14 cellular contexts compared by ENCODE assay signal in the genomic region with DNA sequence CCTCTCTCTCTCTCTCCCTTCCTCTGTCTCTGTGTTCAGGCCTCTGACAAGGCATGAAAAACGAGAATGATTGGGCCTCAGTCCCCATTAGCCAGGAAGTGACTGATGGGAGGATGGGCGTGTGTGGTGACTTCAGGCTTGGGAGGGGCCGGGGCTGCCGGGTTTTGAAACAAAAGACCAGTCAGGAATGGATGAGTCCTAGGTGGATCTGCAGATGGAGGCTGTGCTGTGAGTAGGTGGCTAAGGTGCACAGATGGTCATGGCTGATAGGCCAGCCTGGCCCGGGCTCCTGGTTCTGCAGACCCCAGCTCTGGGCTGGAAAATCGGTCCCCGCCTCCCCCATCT.
DNase-seq lines count a peak whose midpoint lies in the region; ATAC-seq and TF ChIP-seq lines count a peak whose summit lies in the region.
"Had no signal": no experiment of that assay in that cellular context is flagged by ENCODE, and none has a peak within 500 bp of the region (broad histone marks: within the 10 kb centered on the region; RNA-seq: fewer than 3 reads in every experiment).

No MANE protein-coding gene starts in this region.

- no peak for TF ChIP-seq CTCF in H9 (conservative IDR thresholded peaks at IDR 0.05)

- H3K27me3 Mint-ChIP-seq in H9 (ENCODE audit: low read depth), result peaks cover 10% of the 10 kb centered on the region
- H3K27me3 Mint-ChIP-seq in immature natural killer cell (ENCODE audit: low read depth in 3 of 3), result peaks cover 5 to 8% (median 5%) of the 10 kb centered on the region in 3 donors
- H3K27me3 Mint-ChIP-seq in activated T-helper 2 cell treated with anti-CD3 and anti-CD28 coated beads, Interferon-gamma antibody, Interleukin-2, Interleukin-4, amounts not matched to agents 10 μg/mL and 5 μg/mL and 100 μg/mL, durations not matched to agents 14 hours and 24 hours and 36 hours (ENCODE audit: low read depth), result peaks cover 20% of the 10 kb centered on the region
- peaks cover 28 to 33% of the 10 kb centered on the region in 2 donors for H3K27me3 Mint-ChIP-seq in CD8-positive, alpha-beta memory T cell

- H3K4me3 Mint-ChIP-seq in H9 (peak overlapping the region in 1 of 2 experiments; percentile 22; a peak in 1 of 5 replicates), immature natural killer cell (no peak overlapping the region)
- H3K4me3 Mint-ChIP-seq in activated T-helper 2 cell treated with anti-CD3 and anti-CD28 coated beads, Interferon-gamma antibody, Interleukin-2, Interleukin-4, amounts not matched to agents 10 μg/mL and 5 μg/mL and 100 μg/mL, durations not matched to agents 14 hours and 24 hours and 36 hours (ENCODE audit: low read depth), result no peak overlapping the region
- H3K4me3 Mint-ChIP-seq in CD8-positive, alpha-beta memory T cell, result no peak overlapping the region
- H3K4me3 Mint-ChIP-seq: activated naive CD8-positive, alpha-beta T cell treated with anti-CD3 and anti-CD28 coated beads, Interleukin-2, amount 10 ng/mL, durations not matched to agents 7 days and 5 days; CD4-positive, alpha-beta T cell; stimulated activated memory B cell treated with anti-CD40 and anti-IgM and Interleukin-4, amounts not matched to agents 10 μg/mL and 1 μg/mL and 100 μg/mL, for 72 hours had no signal

- H2BK12ac ChIP-seq in H9 (ENCODE audit: insufficient read length, low read depth, low read length), result no peak overlapping the region

- H3K14ac ChIP-seq in H9 (ENCODE audit: insufficient read depth, low read length), result no peak overlapping the region

- H3K18ac ChIP-seq in H9 (ENCODE audit: insufficient read length, low read depth, low read length), result no peak overlapping the region

- H4K5ac ChIP-seq in H9 (ENCODE audit: insufficient read length, low read depth, low read length), result no peak overlapping the region

- no peak overlapping the region for H2AK5ac ChIP-seq in H9 (ENCODE audit: insufficient read length, low read length)

- no peak overlapping the region for H2BK5ac ChIP-seq in H9 (ENCODE audit: insufficient read length, low read length)

- H3K79me1 ChIP-seq in H9 (ENCODE audit: insufficient read depth, low read depth, low read length, poor library complexity, severe bottlenecking), result no peaks in the 10 kb centered on the region

- peaks cover 4 to 35% (median 27%) of the 10 kb centered on the region in 10 experiments; a peak in 17 of 20 replicates for H3K4me1 ChIP-seq in BLaER1 treated with 17β-estradiol and CSF1 and Interleukin-3, amounts not matched to agents 10 nM and 100 nM
- H3K4me1 ChIP-seq in H9 (ENCODE audit: insufficient read depth, low read length) (no peaks in the 10 kb centered on the region), SJCRH30 (no peaks in the 10 kb centered on the region)
- H3K4me1 ChIP-seq in CD8-positive, alpha-beta memory T cell (ENCODE audit: insufficient read depth, low read length), result no peaks in the 10 kb centered on the region

- no peak for ATAC-seq in GM21576 (IDR thresholded peaks at IDR 0.05; ENCODE audit: unreplicated experiment)

- peaks cover 0 to 8% (median 5%) of the 10 kb centered on the region in 11 experiments; a peak in 11 of 22 replicates for H3K9me3 ChIP-seq in BLaER1 treated with 17β-estradiol and CSF1 and Interleukin-3, amounts not matched to agents 10 nM and 100 nM (replicated peaks in 1 of 11)
- H3K9me3 ChIP-seq in H9 (ENCODE audit: control insufficient read depth, low read depth, low read length) (no peaks in the 10 kb centered on the region), SJCRH30 (replicated peaks) (no peaks in the 10 kb centered on the region)
- H3K9me3 ChIP-seq in CD8-positive, alpha-beta memory T cell (ENCODE audit: low read length), result no peaks in the 10 kb centered on the region

- CTCF ChIA-PET in CD8-positive, alpha-beta memory T cell (lab: Charles Lee), result interaction anchor here (0.9 to 1.6 kb wide), 4 partner anchors 15 to 41 kb away, joined by 3 to 4 read pairs (median 4); no protein-coding TSS in a partner anchor

- H3K27ac Mint-ChIP-seq in H9, result 0 out of 7 replicates have a peak overlapping the region, but pooled peaks of 1 of the 3 experiments have one; percentile 11
- no peak overlapping the region for H3K27ac Mint-ChIP-seq in immature natural killer cell
- H3K27ac Mint-ChIP-seq in activated T-helper 2 cell treated with anti-CD3 and anti-CD28 coated beads, Interferon-gamma antibody, Interleukin-2, Interleukin-4, amounts not matched to agents 10 μg/mL and 5 μg/mL and 100 μg/mL, durations not matched to agents 14 hours and 24 hours and 36 hours, result no peak overlapping the region
- no peak overlapping the region for H3K27ac Mint-ChIP-seq in CD8-positive, alpha-beta memory T cell
- H3K27ac Mint-ChIP-seq: activated naive CD8-positive, alpha-beta T cell treated with anti-CD3 and anti-CD28 coated beads, Interleukin-2, amount 10 ng/mL, durations not matched to agents 7 days and 5 days; CD4-positive, alpha-beta T cell; stimulated activated memory B cell treated with anti-CD40 and anti-IgM and Interleukin-4, amounts not matched to agents 10 μg/mL and 1 μg/mL and 100 μg/mL, for 72 hours had no signal

- H3K4me3 ChIP-seq in BLaER1 treated with 17β-estradiol and CSF1 and Interleukin-3, amounts not matched to agents 10 nM and 100 nM, result no peak overlapping the region
- peak overlapping the region; percentile 6 for H3K4me3 ChIP-seq in SJCRH30
- no peak overlapping the region for H3K4me3 ChIP-seq in CD8-positive, alpha-beta memory T cell (ENCODE audit: low read length)

- H2AFZ ChIP-seq in H9 (ENCODE audit: low read length), result no peak overlapping the region

- H3T11ph ChIP-seq in H9 (ENCODE audit: low read length), result no peak overlapping the region

- H3K23ac ChIP-seq in H9 (ENCODE audit: insufficient read length, low read depth, low read length), result no peak overlapping the region

- peak overlapping the region in 10 of 11 experiments; percentile 32 to 76 (median 68); a peak in 19 of 22 replicates for H3K4me2 ChIP-seq in BLaER1 treated with 17β-estradiol and CSF1 and Interleukin-3, amounts not matched to agents 10 nM and 100 nM
- no peak overlapping the region for H3K4me2 ChIP-seq in H9 (ENCODE audit: insufficient read depth, insufficient read length, low read length)

- DNase-seq in H9 (peak; percentile 73), SJCRH30 (peak; percentile 27 to 60), iPS-NIHi7 (ENCODE audit: extremely low spot score) (peak; percentile 38), immature natural killer cell (no peak)
- no peak for DNase-seq in activated T-helper 2 cell treated with anti-CD3 and anti-CD28 coated beads, Interferon-gamma antibody, Interleukin-2, Interleukin-4, amounts not matched to agents 10 μg/mL and 5 μg/mL and 100 μg/mL, durations not matched to agents 14 hours and 24 hours and 36 hours (ENCODE audit: low spot score)
- no peak for DNase-seq in CD8-positive, alpha-beta memory T cell
- DNase-seq: activated CD8-positive, alpha-beta memory T cell treated with anti-CD3 and anti-CD28 coated beads for 24 hours; activated naive CD8-positive, alpha-beta T cell treated with anti-CD3 and anti-CD28 coated beads, Interleukin-2, amount 10 ng/mL, durations not matched to agents 7 days and 5 days; CD4-positive, alpha-beta T cell; effector CD8-positive, alpha-beta T cell; T-helper 2 cell had no signal

- POLR2A ChIA-PET in CD8-positive, alpha-beta memory T cell (lab: Charles Lee), result no interaction called here

- H3K9me3 Mint-ChIP-seq in H9 (peaks cover 2 to 15% of the 10 kb centered on the region in 2 experiments; a peak in 4 of 5 replicates), immature natural killer cell (no peaks in the 10 kb centered on the region)
- no peaks in the 10 kb centered on the region for H3K9me3 Mint-ChIP-seq in activated T-helper 2 cell treated with anti-CD3 and anti-CD28 coated beads, Interferon-gamma antibody, Interleukin-2, Interleukin-4, amounts not matched to agents 10 μg/mL and 5 μg/mL and 100 μg/mL, durations not matched to agents 14 hours and 24 hours and 36 hours
- no peaks in the 10 kb centered on the region for H3K9me3 Mint-ChIP-seq in CD8-positive, alpha-beta memory T cell
- H3K9me3 Mint-ChIP-seq: activated naive CD8-positive, alpha-beta T cell treated with anti-CD3 and anti-CD28 coated beads, Interleukin-2, amount 10 ng/mL, durations not matched to agents 7 days and 5 days; CD4-positive, alpha-beta T cell; stimulated activated memory B cell treated with anti-CD40 and anti-IgM and Interleukin-4, amounts not matched to agents 10 μg/mL and 1 μg/mL and 100 μg/mL, for 72 hours had no signal

- 0 out of 22 replicates have a peak overlapping the region, but pooled peaks of 1 of the 11 experiments have one; percentile 21 for H3K27ac ChIP-seq in BLaER1 treated with 17β-estradiol and CSF1 and Interleukin-3, amounts not matched to agents 10 nM and 100 nM
- H3K27ac ChIP-seq in H9 (ENCODE audit: insufficient read length, low read depth, low read length), result no peak overlapping the region
- no peak overlapping the region for H3K27ac ChIP-seq in SJCRH30
- H3K27ac ChIP-seq in CD8-positive, alpha-beta memory T cell (ENCODE audit: low read depth, low read length), result no peak overlapping the region

- intact Hi-C loops in activated T-helper 2 cell treated with anti-CD3 and anti-CD28 coated beads, Interferon-gamma antibody, Interleukin-2, Interleukin-4, amounts not matched to agents 10 μg/mL and 5 μg/mL and 100 μg/mL, durations not matched to agents 14 hours and 24 hours and 36 hours (cut with micrococcal nuclease), result no loop called here

- H3K36me3 Mint-ChIP-seq in H9 (ENCODE audit: insufficient read depth in 1 of 3, low read depth in 3 of 3) (peaks cover 2 to 4% (median 2%) of the 10 kb centered on the region in 3 experiments; a peak in 4 of 7 replicates), immature natural killer cell (no peaks in the 10 kb centered on the region)
- no peaks in the 10 kb centered on the region for H3K36me3 Mint-ChIP-seq in activated T-helper 2 cell treated with anti-CD3 and anti-CD28 coated beads, Interferon-gamma antibody, Interleukin-2, Interleukin-4, amounts not matched to agents 10 μg/mL and 5 μg/mL and 100 μg/mL, durations not matched to agents 14 hours and 24 hours and 36 hours (ENCODE audit: low read depth)
- no peaks in the 10 kb centered on the region for H3K36me3 Mint-ChIP-seq in CD8-positive, alpha-beta memory T cell
- H3K36me3 Mint-ChIP-seq: activated naive CD8-positive, alpha-beta T cell treated with anti-CD3 and anti-CD28 coated beads, Interleukin-2, amount 10 ng/mL, durations not matched to agents 7 days and 5 days; stimulated activated memory B cell treated with anti-CD40 and anti-IgM and Interleukin-4, amounts not matched to agents 10 μg/mL and 1 μg/mL and 100 μg/mL, for 72 hours had no signal

- no peak overlapping the region for H4K91ac ChIP-seq in H9 (ENCODE audit: insufficient read length, low read depth, low read length)

- H3K23me2 ChIP-seq in H9 (ENCODE audit: insufficient read length, low read depth, low read length, poor library complexity, severe bottlenecking), result no peaks in the 10 kb centered on the region

- H3K4ac ChIP-seq in H9 (ENCODE audit: low read depth, low read length), result no peak overlapping the region

- no peak overlapping the region for H2BK15ac ChIP-seq in H9 (ENCODE audit: low read depth, low read length)

- H3K36me3 ChIP-seq in BLaER1 treated with 17β-estradiol and CSF1 and Interleukin-3, amounts not matched to agents 10 nM and 100 nM, result no peaks in the 10 kb centered on the region
- H3K36me3 ChIP-seq in SJCRH30, result no peaks in the 10 kb centered on the region
- no peaks in the 10 kb centered on the region for H3K36me3 ChIP-seq in CD8-positive, alpha-beta memory T cell (ENCODE audit: insufficient read depth, low read length)

- no peak overlapping the region for H3K56ac ChIP-seq in H9 (ENCODE audit: insufficient read length, low read depth, low read length)

- H4K8ac ChIP-seq in H9 (replicated peaks; ENCODE audit: insufficient read length, low read depth, low read length), result no peak overlapping the region

- H3K4me1 Mint-ChIP-seq in H9 (peaks cover 16 to 22% of the 10 kb centered on the region in 2 experiments), immature natural killer cell (peaks cover 5 to 15% of the 10 kb centered on the region in 2 donors)
- no peaks in the 10 kb centered on the region for H3K4me1 Mint-ChIP-seq in activated T-helper 2 cell treated with anti-CD3 and anti-CD28 coated beads, Interferon-gamma antibody, Interleukin-2, Interleukin-4, amounts not matched to agents 10 μg/mL and 5 μg/mL and 100 μg/mL, durations not matched to agents 14 hours and 24 hours and 36 hours (ENCODE audit: low read depth)
- H3K4me1 Mint-ChIP-seq in CD8-positive, alpha-beta memory T cell, result peaks cover 10 to 15% (median 11%) of the 10 kb centered on the region in 3 donors

- H3K9ac ChIP-seq in BLaER1 treated with 17β-estradiol and CSF1 and Interleukin-3, amounts not matched to agents 10 nM and 100 nM, result no peak overlapping the region
- no peak overlapping the region for H3K9ac ChIP-seq in H9 (ENCODE audit: extremely low read depth, insufficient read length, low read length)

- H4K20me1 ChIP-seq in BLaER1 treated with 17β-estradiol and CSF1 and Interleukin-3, amounts not matched to agents 10 nM and 100 nM, result no peaks in the 10 kb centered on the region
- H4K20me1 ChIP-seq in H9 (ENCODE audit: control insufficient read depth, insufficient read depth, insufficient read length), result no peaks in the 10 kb centered on the region

- no peaks in the 10 kb centered on the region for H3K79me2 ChIP-seq in H9 (ENCODE audit: insufficient read depth, low read length)

- no CpG with 5 or more reads among the region's 7 CpGs for WGBS in H9 (ENCODE audit: extremely low coverage, insufficient read length, low lambda C conversion rate)

- H3K27me3 ChIP-seq in BLaER1 treated with 17β-estradiol and CSF1 and Interleukin-3, amounts not matched to agents 10 nM and 100 nM, result peaks cover 0 to 5% (median 0%) of the 10 kb centered on the region in 11 experiments; a peak in 1 of 22 replicates
- H3K27me3 ChIP-seq in H9 (ENCODE audit: insufficient read depth, low read length) (no peaks in the 10 kb centered on the region), SJCRH30 (no peaks in the 10 kb centered on the region)
- H3K27me3 ChIP-seq in CD8-positive, alpha-beta memory T cell (ENCODE audit: insufficient read depth, low read length, poor library complexity, severe bottlenecking), result peaks cover 4% of the 10 kb centered on the region

- no peak overlapping the region for H2BK20ac ChIP-seq in H9 (ENCODE audit: low read depth, low read length, poor library complexity, severe bottlenecking)

- no peak overlapping the region for H2BK120ac ChIP-seq in H9 (ENCODE audit: low read depth, low read length, poor library complexity, severe bottlenecking)

Comparison
In these comparisons a context has a peak if more than half of its experiments do, and no peak if none do; other contexts are left out.
1. DNase-seq: peak in H9 (single experiment), SJCRH30 (2 of 2) and iPS-NIHi7 (single experiment); none in immature natural killer cell (0 of 3), activated T-helper 2 cell treated with anti-CD3 and anti-CD28 coated beads, Interferon-gamma antibody, Interleukin-2, Interleukin-4, amounts not matched to agents 10 μg/mL and 5 μg/mL and 100 μg/mL, durations not matched to agents 14 hours and 24 hours and 36 hours (single experiment) and CD8-positive, alpha-beta memory T cell (0 of 5).